Comparison of ENCODE assay signal across 7 cellular contexts in genomic region chr16:27288313-27288712, GRCh38. TPM values are rescaled to one million over a fixed set of nuclear protein-coding genes. Genes with fewer than 3 reads are reported as not detected.
DNase-seq lines count a peak whose midpoint lies in the region; ATAC-seq, FAIRE-seq and TF ChIP-seq lines count a peak whose summit lies in the region.
"Not testable (repeated sequence)": the region's sequence is repeated elsewhere in the genome, so short reads cannot be mapped to it uniquely, and the experiment has no call there.

No MANE protein-coding gene starts in this region.

- H3K4me3 ChIP-seq in A549; HL-60 (replicated peaks; ENCODE audit: insufficient read depth, low read length); lower leg skin (ENCODE audit: low read depth, poor library complexity, severe bottlenecking); upper lobe of left lung: not testable (repeated sequence)
- peak overlapping the region in 1 of 8 donors; percentile 42 for H3K4me3 ChIP-seq in spleen

- POLR2A ChIA-PET in A549 (lab: Yijun Ruan, JAX), result not testable (repeated sequence)

- intact Hi-C loops in activated T-helper 2 cell treated with anti-CD3 and anti-CD28 coated beads, Interferon-gamma antibody, Interleukin-2, Interleukin-4, amounts not matched to agents 10 μg/mL and 5 μg/mL and 100 μg/mL, durations not matched to agents 14 hours and 24 hours and 36 hours (cut with micrococcal nuclease), result loop anchor here (2.0 kb wide), 1 partner anchor 14 kb away; no protein-coding TSS in a partner anchor
- intact Hi-C loops in lower leg skin (cut with DNase I; ENCODE audit: low total_unique reads); spleen (cut with DNase I; ENCODE audit: low total_unique reads): not testable (repeated sequence)

- H3K4me1 ChIP-seq in A549 (peaks cover 15% of the 10 kb centered on the region), spleen (peaks cover 0 to 58% (median 4%) of the 10 kb centered on the region in 6 donors)
- H3K4me1 ChIP-seq in upper lobe of left lung, result not testable (repeated sequence)

- not testable (repeated sequence) for H3K27me3 ChIP-seq in HL-60 (ENCODE audit: insufficient read depth, poor library complexity, severe bottlenecking); spleen (replicated peaks in 1 of 7); upper lobe of left lung

- H3K27me3 Mint-ChIP-seq in activated T-helper 2 cell treated with anti-CD3 and anti-CD28 coated beads, Interferon-gamma antibody, Interleukin-2, Interleukin-4, amounts not matched to agents 10 μg/mL and 5 μg/mL and 100 μg/mL, durations not matched to agents 14 hours and 24 hours and 36 hours (ENCODE audit: low read depth), result not testable (repeated sequence)

- FAIRE-seq in A549 (lab: Jason Lieb, UNC), result not testable (repeated sequence)

- peak overlapping the region; percentile 61 for H3K27ac Mint-ChIP-seq in activated T-helper 2 cell treated with anti-CD3 and anti-CD28 coated beads, Interferon-gamma antibody, Interleukin-2, Interleukin-4, amounts not matched to agents 10 μg/mL and 5 μg/mL and 100 μg/mL, durations not matched to agents 14 hours and 24 hours and 36 hours

- DNase-seq in A549 (ENCODE audit: low read depth in 1 of 2, low spot score in 1 of 2); HL-60 (ENCODE audit: low read depth in 1 of 2, low spot score in 1 of 2); activated T-helper 2 cell treated with anti-CD3 and anti-CD28 coated beads, Interferon-gamma antibody, Interleukin-2, Interleukin-4, amounts not matched to agents 10 μg/mL and 5 μg/mL and 100 μg/mL, durations not matched to agents 14 hours and 24 hours and 36 hours (ENCODE audit: low spot score); spleen; upper lobe of left lung: not testable (repeated sequence)
- peak; percentile 0 for DNase-seq in activated CD4-positive, CD25-positive, alpha-beta regulatory T cell treated with anti-CD3 and anti-CD28 coated beads, Interleukin-2, amount 50 U/mL, for 72 hours
- peak; percentile 2 to 14 for DNase-seq in lower leg skin (ENCODE audit: low spot score in 2 of 2)

- not testable (repeated sequence) for H3K9me3 ChIP-seq in A549, spleen, upper lobe of left lung

- CTCF ChIA-PET in A549 (lab: Yijun Ruan, JAX), result interaction anchor here (0.6 to 2.6 kb wide), 4 partner anchors 27 to 137 kb away, joined by 3 to 11 read pairs (median 6); no protein-coding TSS in a partner anchor

- not testable (repeated sequence) for H3K4me3 Mint-ChIP-seq in activated T-helper 2 cell treated with anti-CD3 and anti-CD28 coated beads, Interferon-gamma antibody, Interleukin-2, Interleukin-4, amounts not matched to agents 10 μg/mL and 5 μg/mL and 100 μg/mL, durations not matched to agents 14 hours and 24 hours and 36 hours (ENCODE audit: low read depth)

- H3K27ac ChIP-seq in A549, result not testable (repeated sequence)
- H3K27ac ChIP-seq in HL-60 (replicated peaks) (peak overlapping the region; percentile 56), spleen (peak overlapping the region in 7 of 8 donors; percentile 48 to 85 (median 78)), upper lobe of left lung (peak overlapping the region in 3 of 4 donors; percentile 28 to 77 (median 42))

- not testable (repeated sequence) for H3K9me3 Mint-ChIP-seq in activated T-helper 2 cell treated with anti-CD3 and anti-CD28 coated beads, Interferon-gamma antibody, Interleukin-2, Interleukin-4, amounts not matched to agents 10 μg/mL and 5 μg/mL and 100 μg/mL, durations not matched to agents 14 hours and 24 hours and 36 hours

- H3K36me3 ChIP-seq in spleen, upper lobe of left lung: not testable (repeated sequence)

- TF ChIP-seq EP300 in A549 (IDR thresholded peaks at IDR 0.05); upper lobe of left lung (IDR thresholded peaks at IDR 0.05): not testable (repeated sequence)

- TF ChIP-seq RAD21 in A549 (conservative IDR thresholded peaks at IDR 0.05 in 1 of 2, IDR thresholded peaks at IDR 0.05 in 1 of 2), result not testable (repeated sequence)

- H3K4me1 Mint-ChIP-seq in activated T-helper 2 cell treated with anti-CD3 and anti-CD28 coated beads, Interferon-gamma antibody, Interleukin-2, Interleukin-4, amounts not matched to agents 10 μg/mL and 5 μg/mL and 100 μg/mL, durations not matched to agents 14 hours and 24 hours and 36 hours (ENCODE audit: low read depth), result peaks cover 79% of the 10 kb centered on the region

- not testable (repeated sequence) for TF ChIP-seq POLR2A in A549 (IDR thresholded peaks at IDR 0.05; ENCODE audit: low read length); lower leg skin (IDR thresholded peaks at IDR 0.05); spleen (IDR thresholded peaks at IDR 0.05); upper lobe of left lung (IDR thresholded peaks at IDR 0.05)

- TF ChIP-seq CTCF in A549 (IDR thresholded peaks at IDR 0.05); HL-60 (IDR thresholded peaks at IDR 0.05; ENCODE audit: insufficient read depth, low read length); lower leg skin (IDR thresholded peaks at IDR 0.05); spleen (IDR thresholded peaks at IDR 0.05 in 8 of 11, conservative IDR thresholded peaks at IDR 0.05 in 3 of 11); upper lobe of left lung (IDR thresholded peaks at IDR 0.05): not testable (repeated sequence)

- ATAC-seq in A549; upper lobe of left lung (ENCODE audit: low FRiP score in 2 of 2): not testable (repeated sequence)

- WGBS in A549 (ENCODE audit: missing lambda C conversion rate), result 89% methylated on average over 6 of the region's 6 CpGs
- WGBS in lower leg skin, 2 donors, result 89 to 94% methylated on average over 6 of the region's 6 CpGs
- WGBS in spleen, 5 donors, result 88 to 97% (median 90%) methylated on average over 6 of the region's 6 CpGs
- WGBS in upper lobe of left lung, 2 donors, result 86 to 98% methylated on average over 6 of the region's 6 CpGs

- peaks cover 74% of the 10 kb centered on the region for H3K36me3 Mint-ChIP-seq in activated T-helper 2 cell treated with anti-CD3 and anti-CD28 coated beads, Interferon-gamma antibody, Interleukin-2, Interleukin-4, amounts not matched to agents 10 μg/mL and 5 μg/mL and 100 μg/mL, durations not matched to agents 14 hours and 24 hours and 36 hours (ENCODE audit: low read depth)

- H3K4me2 ChIP-seq in A549, result not testable (repeated sequence)

TF ChIP-seq in A549, 52 proteins besides CTCF, POLR2A, EP300 and RAD21:
- peak; percentile 76 for TF ChIP-seq ZC3H11A (IDR thresholded peaks at IDR 0.05)

RNA-seq across cellular contexts. Expression of gene NSMCE1, which starts 19.7 kb away (rescaled TPM):
- polyA plus RNA-seq in A549 (2011; rRNA removed), result 32.0 and 33.3 TPM in 2 replicates
- 28.8 and 36.5 TPM in 2 replicates for polyA plus RNA-seq in A549 (2012; cell fraction: cytosol; rRNA removed)
- 18.9 and 25.4 TPM in 2 replicates for polyA plus RNA-seq in A549 (2012; cell fraction: nucleus; rRNA removed)
- 59.9 to 72.6 TPM (median 60.6 TPM) in 3 replicates for polyA plus RNA-seq in A549 (2017; fragmentation: RNase III; extraction: RNeasy Plus Mini Kit Qiagen cat#74134 plus additional on column Dnase treatment)
- 40.0 and 43.9 TPM in 2 replicates for polyA minus RNA-seq in A549 (2011; rRNA and poly(A)+ RNA removed)
- 186 and 189 TPM in 2 replicates for total RNA-seq in activated T-helper 2 cell treated with anti-CD3 and anti-CD28 coated beads, Interferon-gamma antibody, Interleukin-2, Interleukin-4, amounts not matched to agents 10 μg/mL and 5 μg/mL and 100 μg/mL, durations not matched to agents 14 hours and 24 hours and 36 hours
- 10 to 100 TPM; 17.3 to 29.2 (median 21.1) TPM for total RNA-seq in lower leg skin
- total RNA-seq in spleen, result 10 to 100 TPM; 18.4 to 41.4 (median 31.7) TPM
- polyA plus RNA-seq in spleen, result 10 to 100 TPM; 37.9 to 79.0 (median 41.4) TPM
- 10 to 100 TPM; 14.7 to 50.6 (median 31.0) TPM for total RNA-seq in upper lobe of left lung

RNA-seq across cellular contexts. Expression of gene IL4R, which starts 25.5 kb away (rescaled TPM):
- polyA plus RNA-seq in A549 (2011; rRNA removed) (14.4 and 19.9 TPM in 2 replicates), A549 (2017; fragmentation: RNase III; extraction: RNeasy Plus Mini Kit Qiagen cat#74134 plus additional on column Dnase treatment) (16.9 to 21.5 TPM (median 19.3 TPM) in 3 replicates), spleen (10 to 100 TPM; 39.3 to 55.5 (median 48.9) TPM)
- polyA plus RNA-seq in A549 (2012; cell fraction: cytosol; rRNA removed), result 17.9 and 24.6 TPM in 2 replicates
- 37.5 and 40.4 TPM in 2 replicates for polyA plus RNA-seq in A549 (2012; cell fraction: nucleus; rRNA removed)
- polyA minus RNA-seq in A549 (2011; rRNA and poly(A)+ RNA removed), result 36.4 and 37.1 TPM in 2 replicates
- 434 and 437 TPM in 2 replicates for total RNA-seq in activated T-helper 2 cell treated with anti-CD3 and anti-CD28 coated beads, Interferon-gamma antibody, Interleukin-2, Interleukin-4, amounts not matched to agents 10 μg/mL and 5 μg/mL and 100 μg/mL, durations not matched to agents 14 hours and 24 hours and 36 hours
- total RNA-seq in lower leg skin (10 to 100 TPM; 22.3 to 35.0 (median 25.1) TPM), spleen (100 to 1,000 TPM in 6 of 7 donors, 10 to 100 TPM in 1; 78.0 to 319 (median 215) TPM), upper lobe of left lung (100 to 1,000 TPM in 5 of 6 donors, 10 to 100 TPM in 1; 87.0 to 202 (median 153) TPM)
